ENCODE assay signal across 13 cellular contexts in the genomic region with DNA sequence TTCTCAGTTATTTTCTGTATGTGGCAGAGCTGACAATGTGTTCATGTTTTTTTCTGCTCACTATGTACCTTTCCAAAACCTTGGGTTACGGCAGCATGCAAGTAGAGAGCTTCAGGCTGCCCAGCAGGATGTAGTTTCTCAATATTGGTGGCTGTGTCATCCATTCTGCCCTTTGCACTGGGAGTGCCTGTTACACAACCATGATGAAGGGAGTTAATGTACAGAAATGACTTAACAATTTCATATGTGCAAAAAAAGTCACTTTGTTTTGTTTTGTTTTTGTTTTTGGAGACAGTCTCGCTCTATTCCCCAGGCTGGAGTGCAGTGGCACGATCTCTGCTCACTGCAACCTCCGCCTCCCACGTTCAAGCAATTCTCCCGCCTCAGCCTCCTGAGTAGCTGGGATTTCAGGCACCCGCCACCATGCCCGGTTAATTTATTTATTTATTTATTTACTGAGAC. TPM values are rescaled to one million over a fixed set of nuclear protein-coding genes. Genes with fewer than 3 reads are reported as not detected.
DNase-seq lines count a peak whose midpoint lies in the region; ATAC-seq, FAIRE-seq and TF ChIP-seq lines count a peak whose summit lies in the region.
"Had no signal": no experiment of that assay in that cellular context is flagged by ENCODE, and none has a peak within 500 bp of the region (broad histone marks: within the 10 kb centered on the region; RNA-seq: fewer than 3 reads in every experiment).

No MANE protein-coding gene starts in this region.

- WGBS in K562 (ENCODE audit: insufficient coverage, low coverage, missing lambda C conversion rate), result 67% methylated on average over 8 of the region's 8 CpGs
- WGBS in mesenchymal stem cell, result 92% methylated on average over 8 of the region's 8 CpGs

- H3K27ac ChIP-seq in K562 (ENCODE audit: extremely low read depth, low read depth, low read length) (no peak overlapping the region), mesenchymal stem cell (ENCODE audit: low read length, poor library complexity, severe bottlenecking) (no peak overlapping the region)

- TF ChIP-seq RAD21 in K562 (CRISPR knock-in tag; conservative IDR thresholded peaks at IDR 0.05 in 1 of 2, IDR thresholded peaks at IDR 0.05 in 1 of 2), result no peak

- H2AFZ ChIP-seq in K562 (ENCODE audit: low read depth, low read length), result no peak overlapping the region
- no peak overlapping the region for H2AFZ ChIP-seq in mesenchymal stem cell (ENCODE audit: low read depth, low read length)

- H3K9me3 ChIP-seq in K562 (replicated peaks; ENCODE audit: control insufficient read depth, insufficient read depth, low read depth, low read length) (no peaks in the 10 kb centered on the region), mesenchymal stem cell (ENCODE audit: control insufficient read depth, low read length) (no peaks in the 10 kb centered on the region)
- H3K9me3 ChIP-seq: heart right ventricle had no signal

- no peak overlapping the region for H4K91ac ChIP-seq in mesenchymal stem cell (ENCODE audit: low read length)

- no peaks in the 10 kb centered on the region for H3K79me1 ChIP-seq in mesenchymal stem cell (replicated peaks; ENCODE audit: low read length, poor library complexity, severe bottlenecking)

- BruUV-seq in K562 (replicated peaks; lab: Mats Ljungman, UMichigan), result no TSS peak

- H2BK120ac ChIP-seq in mesenchymal stem cell (ENCODE audit: low read depth, low read length), result no peak overlapping the region

- H4K20me1 ChIP-seq in K562 (replicated peaks; ENCODE audit: control insufficient read depth, insufficient read depth, low read length), result no peaks in the 10 kb centered on the region

- POLR2A ChIA-PET in K562 (lab: Yijun Ruan, JAX), result no interaction called here

- H2BK15ac ChIP-seq in mesenchymal stem cell (ENCODE audit: low read depth, poor library complexity, severe bottlenecking), result no peak overlapping the region

- no peaks in the 10 kb centered on the region for H3K9me3 Mint-ChIP-seq in CD14-positive monocyte
- H3K9me3 Mint-ChIP-seq in activated T-helper 2 cell treated with anti-CD3 and anti-CD28 coated beads, Interferon-gamma antibody, Interleukin-2, Interleukin-4, amounts not matched to agents 10 μg/mL and 5 μg/mL and 100 μg/mL, durations not matched to agents 14 hours and 24 hours and 36 hours, result no peaks in the 10 kb centered on the region
- H3K9me3 Mint-ChIP-seq: CD4-positive, alpha-beta T cell had no signal

- no peak for TF ChIP-seq POLR2A in K562 (conservative IDR thresholded peaks at IDR 0.05)

- no peak overlapping the region for H3K23ac ChIP-seq in mesenchymal stem cell (ENCODE audit: low read length in 2 of 2)

- H2BK5ac ChIP-seq in mesenchymal stem cell (ENCODE audit: low read depth, low read length, poor library complexity, severe bottlenecking), result no peak overlapping the region

- H3K9me1 ChIP-seq in K562 (ENCODE audit: control insufficient read depth, insufficient read depth, low read length), result no peaks in the 10 kb centered on the region

- no peak overlapping the region for H3K4me2 ChIP-seq in K562 (ENCODE audit: insufficient read depth, low read length)
- no peak overlapping the region for H3K4me2 ChIP-seq in mesenchymal stem cell (ENCODE audit: low read length, poor library complexity, severe bottlenecking)

- H3K79me2 ChIP-seq in K562 (ENCODE audit: control insufficient read depth, insufficient read depth, low read length), result no peaks in the 10 kb centered on the region

- no peak for TF ChIP-seq EP300 in K562 (IDR thresholded peaks at IDR 0.05; ENCODE audit: low read length)

- H3K4me1 ChIP-seq in K562 (replicated peaks in 1 of 2; ENCODE audit: control insufficient read depth in 2 of 2, insufficient read depth in 2 of 2, low read length in 2 of 2), result peaks cover 0 to 3% of the 10 kb centered on the region in 2 experiments; a peak in 2 of 5 replicates
- H3K4me1 ChIP-seq in mesenchymal stem cell (ENCODE audit: control insufficient read depth, insufficient read depth, low read depth, low read length), result no peaks in the 10 kb centered on the region

- no peak overlapping the region for H2BK12ac ChIP-seq in mesenchymal stem cell (ENCODE audit: low read length in 2 of 2)

- no peak overlapping the region for H3K18ac ChIP-seq in mesenchymal stem cell (ENCODE audit: low read depth in 1 of 2, low read length in 2 of 2)

- H3K27me3 ChIP-seq in K562 (ENCODE audit: control insufficient read depth in 2 of 2, insufficient read depth in 2 of 2, low read length in 2 of 2) (no peaks in the 10 kb centered on the region), mesenchymal stem cell (ENCODE audit: control insufficient read depth in 1 of 2, insufficient read depth in 1 of 2, low read length in 2 of 2) (peaks cover 0 to 3% of the 10 kb centered on the region in 2 experiments)
- H3K27me3 ChIP-seq: heart right ventricle had no signal

- CTCF ChIA-PET in K562 (lab: Yijun Ruan, JAX; ENCODE audit: low intra/inter-chr PET ratio), result no interaction called here

- no peaks in the 10 kb centered on the region for H3K36me3 Mint-ChIP-seq in CD14-positive monocyte
- no peaks in the 10 kb centered on the region for H3K36me3 Mint-ChIP-seq in activated T-helper 2 cell treated with anti-CD3 and anti-CD28 coated beads, Interferon-gamma antibody, Interleukin-2, Interleukin-4, amounts not matched to agents 10 μg/mL and 5 μg/mL and 100 μg/mL, durations not matched to agents 14 hours and 24 hours and 36 hours (ENCODE audit: low read depth)

- H3K4me3 ChIP-seq in K562 (no peak overlapping the region), mesenchymal stem cell (ENCODE audit: insufficient read depth in 1 of 2, low read depth in 1 of 2, low read length in 2 of 2) (no peak overlapping the region)
- H3K4me3 ChIP-seq: heart right ventricle had no signal

- no peak overlapping the region for H3K4ac ChIP-seq in mesenchymal stem cell (ENCODE audit: low read depth in 1 of 2, low read length in 2 of 2)

- intact Hi-C loops in CD14-positive monocyte (cut with micrococcal nuclease), result loop anchor here in 1 of 2 donors (5.0 kb wide), 1 partner anchor 40 kb away; the partner anchor contains the start of gene GMFB
- intact Hi-C loops in K562 (cut with micrococcal nuclease), result no loop called here
- intact Hi-C loops in activated T-helper 2 cell treated with anti-CD3 and anti-CD28 coated beads, Interferon-gamma antibody, Interleukin-2, Interleukin-4, amounts not matched to agents 10 μg/mL and 5 μg/mL and 100 μg/mL, durations not matched to agents 14 hours and 24 hours and 36 hours (cut with micrococcal nuclease), result no loop called here
- intact Hi-C loops in Right ventricle myocardium inferior (cut with DNase I), result no loop called here

- peak; percentile 82 for DNase-seq in CD14-positive monocyte (ENCODE audit: low spot score)
- DNase-seq in LoVo (ENCODE audit: low spot score), result peak; percentile 73
- DNase-seq in K562 (ENCODE audit: extremely low read depth in 1 of 4, low spot score in 3 of 4), result no peak
- peak; percentile 74 for DNase-seq in mesenchymal stem cell
- DNase-seq in activated T-helper 2 cell treated with anti-CD3 and anti-CD28 coated beads, Interferon-gamma antibody, Interleukin-2, Interleukin-4, amounts not matched to agents 10 μg/mL and 5 μg/mL and 100 μg/mL, durations not matched to agents 14 hours and 24 hours and 36 hours (ENCODE audit: low spot score), result no peak
- no peak for DNase-seq in Right ventricle myocardium inferior (ENCODE audit: missing footprints)
- no peak for DNase-seq in NCI-H128 (lab: John Stamatoyannopoulos, UW; ENCODE audit: unreplicated experiment)
- DNase-seq: activated effector memory CD4-positive, alpha-beta T cell treated with anti-CD3 and anti-CD28 coated beads, Interleukin-2, amount 50 U/mL, for 16 hours; CD4-positive, alpha-beta T cell; heart right ventricle; OCI-M1 had no signal

- no peak for FAIRE-seq in K562 (lab: Jason Lieb, UNC)
- FAIRE-seq: colon had no signal

- peaks cover 59% of the 10 kb centered on the region for H3K4me1 Mint-ChIP-seq in CD14-positive monocyte
- H3K4me1 Mint-ChIP-seq in activated T-helper 2 cell treated with anti-CD3 and anti-CD28 coated beads, Interferon-gamma antibody, Interleukin-2, Interleukin-4, amounts not matched to agents 10 μg/mL and 5 μg/mL and 100 μg/mL, durations not matched to agents 14 hours and 24 hours and 36 hours (ENCODE audit: low read depth), result peaks cover 29% of the 10 kb centered on the region

- H3K36me3 ChIP-seq in K562 (ENCODE audit: control insufficient read depth, insufficient read depth, low read length), result no peaks in the 10 kb centered on the region
- H3K36me3 ChIP-seq in mesenchymal stem cell (ENCODE audit: control insufficient read depth in 1 of 2, insufficient read depth in 2 of 2, low read depth in 1 of 2, low read length in 2 of 2), result no peaks in the 10 kb centered on the region
- H3K36me3 ChIP-seq: heart right ventricle had no signal

- no peak for TF ChIP-seq CTCF in CD14-positive monocyte (IDR thresholded peaks at IDR 0.05)
- TF ChIP-seq CTCF in K562 (IDR thresholded peaks at IDR 0.05 in 2 of 3, conservative IDR thresholded peaks at IDR 0.05 in 1 of 3; ENCODE audit: insufficient read depth in 2 of 3, low read depth in 1 of 3, low read length in 3 of 3), result no peak

- in situ Hi-C loops in K562 (cut with MboI), result no loop called here

- H3K27me3 Mint-ChIP-seq in CD14-positive monocyte (ENCODE audit: low read depth in 3 of 3), result peaks cover 0 to 2% (median 0%) of the 10 kb centered on the region in 3 donors
- peaks cover 6% of the 10 kb centered on the region for H3K27me3 Mint-ChIP-seq in activated T-helper 2 cell treated with anti-CD3 and anti-CD28 coated beads, Interferon-gamma antibody, Interleukin-2, Interleukin-4, amounts not matched to agents 10 μg/mL and 5 μg/mL and 100 μg/mL, durations not matched to agents 14 hours and 24 hours and 36 hours (ENCODE audit: low read depth)
- H3K27me3 Mint-ChIP-seq: CD4-positive, alpha-beta T cell had no signal

- no peak overlapping the region for H3K14ac ChIP-seq in mesenchymal stem cell (ENCODE audit: low read length in 2 of 2)

- no peak overlapping the region for H2AK5ac ChIP-seq in mesenchymal stem cell (ENCODE audit: low read length, severe bottlenecking)

- peak overlapping the region; percentile 74 to 82 for H3K4me3 Mint-ChIP-seq in CD14-positive monocyte
- H3K4me3 Mint-ChIP-seq in activated T-helper 2 cell treated with anti-CD3 and anti-CD28 coated beads, Interferon-gamma antibody, Interleukin-2, Interleukin-4, amounts not matched to agents 10 μg/mL and 5 μg/mL and 100 μg/mL, durations not matched to agents 14 hours and 24 hours and 36 hours (ENCODE audit: low read depth), result no peak overlapping the region
- H3K4me3 Mint-ChIP-seq: CD4-positive, alpha-beta T cell had no signal

- no peak overlapping the region for H3K9ac ChIP-seq in K562 (ENCODE audit: insufficient read depth in 1 of 2, low read depth in 2 of 2, low read length in 2 of 2)
- H3K9ac ChIP-seq in mesenchymal stem cell (ENCODE audit: low read length), result no peak overlapping the region

- H3K27ac Mint-ChIP-seq in CD14-positive monocyte, result peak overlapping the region; percentile 91 to 98 (median 97)
- H3K27ac Mint-ChIP-seq in activated T-helper 2 cell treated with anti-CD3 and anti-CD28 coated beads, Interferon-gamma antibody, Interleukin-2, Interleukin-4, amounts not matched to agents 10 μg/mL and 5 μg/mL and 100 μg/mL, durations not matched to agents 14 hours and 24 hours and 36 hours, result no peak overlapping the region
- H3K27ac Mint-ChIP-seq: CD4-positive, alpha-beta T cell had no signal

- H4K8ac ChIP-seq in mesenchymal stem cell (ENCODE audit: low read length), result no peak overlapping the region

- ATAC-seq in K562, result no peak
- no peak for ATAC-seq in Right ventricle myocardium inferior
- no peak for ATAC-seq in SK-N-SH treated with all-trans-retinoic acid at 6 μM for 48 hours

RNA-seq across cellular contexts. Expression of gene CNIH1, which starts 6.1 kb away (rescaled TPM):
- polyA plus RNA-seq in CD14-positive monocyte (100 to 1,000 TPM; 138 to 162 TPM), K562 (2011; rRNA removed) (182 and 185 TPM in 2 replicates), K562 (2014; fragmentation: Illumina TruSeq; extraction: Trizol) (116 and 120 TPM in 2 replicates), K562 (2014; fragmentation: Nextera tagmentation; extraction: Ambion mirVana) (100 to 1,000 TPM; 253 to 283 TPM), K562 (2014; rRNA removed) (77.3 and 95.9 TPM in 2 replicates)
- total RNA-seq in K562 (2011; cell fraction: chromatin; rRNA removed; ENCODE audit: low replicate concordance), result 42.7 and 50.6 TPM in 2 replicates
- total RNA-seq in K562 (2011; cell fraction: nucleolus; rRNA removed), result 53.0 and 54.3 TPM in 2 replicates
- total RNA-seq in K562 (2011; cell fraction: nucleoplasm; rRNA removed), result 45.3 and 55.3 TPM in 2 replicates
- total RNA-seq in K562 (2014; rRNA removed) (13.9 and 23.0 TPM in 2 replicates), K562 (2014; rRNA removed; fragmentation: Illumina TruSeq; extraction: Trizol) (66.7 and 76.5 TPM in 2 replicates), K562 (2015; rRNA removed; fragmentation: Illumina TruSeq; extraction: Trizol) (46.6 and 56.9 TPM in 2 replicates), K562 (2021) (71.3 and 79.6 TPM in 2 replicates), Right ventricle myocardium inferior (86.8 TPM)
- polyA plus RNA-seq in K562 (2011; cell fraction: cytosol; rRNA removed), result 197 and 314 TPM in 2 replicates
- polyA plus RNA-seq in K562 (2011; cell fraction: nucleus; rRNA removed), result 34.6 and 48.0 TPM in 2 replicates
- 80.5 and 159 TPM in 2 replicates for polyA plus RNA-seq in K562 (2012)
- 110 and 122 TPM in 2 replicates for polyA minus RNA-seq in K562 (2011; rRNA and poly(A)+ RNA removed)
- 79.5 and 84.4 TPM in 2 replicates for polyA minus RNA-seq in K562 (2011; cell fraction: cytosol; rRNA and poly(A)+ RNA removed)
- polyA minus RNA-seq in K562 (2011; cell fraction: nucleus; rRNA and poly(A)+ RNA removed), result 8.8 and 17.8 TPM in 2 replicates
- polyA plus RNA-seq in mesenchymal stem cell (2013, experiment 1 of 2), result 195 TPM
- 199 TPM for polyA plus RNA-seq in mesenchymal stem cell (2013, experiment 2 of 2)
- total RNA-seq in activated T-helper 2 cell treated with anti-CD3 and anti-CD28 coated beads, Interferon-gamma antibody, Interleukin-2, Interleukin-4, amounts not matched to agents 10 μg/mL and 5 μg/mL and 100 μg/mL, durations not matched to agents 14 hours and 24 hours and 36 hours, result 113 and 115 TPM in 2 replicates

RNA-seq across cellular contexts. Expression of gene GMFB, which starts 41.5 kb away (rescaled TPM):
- polyA plus RNA-seq in CD14-positive monocyte, result 10 to 100 TPM; 26.1 to 41.1 TPM
- 4.6 and 11.4 TPM in 2 replicates for total RNA-seq in K562 (2011; cell fraction: chromatin; rRNA removed; ENCODE audit: low replicate concordance)
- total RNA-seq in K562 (2011; cell fraction: nucleolus; rRNA removed), result 5.7 TPM in 2 replicates
- 10.6 and 17.6 TPM in 2 replicates for total RNA-seq in K562 (2011; cell fraction: nucleoplasm; rRNA removed)
- 13.1 and 15.1 TPM in 2 replicates for total RNA-seq in K562 (2014; rRNA removed)
- 31.6 and 34.7 TPM in 2 replicates for total RNA-seq in K562 (2014; rRNA removed; fragmentation: Illumina TruSeq; extraction: Trizol)
- total RNA-seq in K562 (2015; rRNA removed; fragmentation: Illumina TruSeq; extraction: Trizol), result 27.7 and 31.7 TPM in 2 replicates
- total RNA-seq in K562 (2021), result 22.1 and 22.7 TPM in 2 replicates
- 9.9 and 15.1 TPM in 2 replicates for polyA plus RNA-seq in K562 (2011; rRNA removed)
- polyA plus RNA-seq in K562 (2011; cell fraction: cytosol; rRNA removed), result 1.0 and 4.3 TPM in 2 replicates
- polyA plus RNA-seq in K562 (2011; cell fraction: nucleus; rRNA removed), result 4.2 and 8.2 TPM in 2 replicates
- 14.3 and 14.9 TPM in 2 replicates for polyA plus RNA-seq in K562 (2012)
- 20.4 and 21.2 TPM in 2 replicates for polyA plus RNA-seq in K562 (2014; fragmentation: Illumina TruSeq; extraction: Trizol)
- polyA plus RNA-seq in K562 (2014; fragmentation: Nextera tagmentation; extraction: Ambion mirVana), result 10 to 100 TPM; 20.1 to 20.5 TPM
- 13.2 and 14.0 TPM in 2 replicates for polyA plus RNA-seq in K562 (2014; rRNA removed)
- 13.9 and 16.4 TPM in 2 replicates for polyA minus RNA-seq in K562 (2011; rRNA and poly(A)+ RNA removed)
- 2.9 and 4.7 TPM in 2 replicates for polyA minus RNA-seq in K562 (2011; cell fraction: cytosol; rRNA and poly(A)+ RNA removed)
- polyA minus RNA-seq in K562 (2011; cell fraction: nucleus; rRNA and poly(A)+ RNA removed), result 8.8 and 13.8 TPM in 2 replicates
- 44.1 TPM for polyA plus RNA-seq in mesenchymal stem cell (2013, experiment 1 of 2)
- polyA plus RNA-seq in mesenchymal stem cell (2013, experiment 2 of 2), result 45.1 TPM
- total RNA-seq in activated T-helper 2 cell treated with anti-CD3 and anti-CD28 coated beads, Interferon-gamma antibody, Interleukin-2, Interleukin-4, amounts not matched to agents 10 μg/mL and 5 μg/mL and 100 μg/mL, durations not matched to agents 14 hours and 24 hours and 36 hours, result 36.3 and 40.0 TPM in 2 replicates
- total RNA-seq in Right ventricle myocardium inferior, result 24.9 TPM

RNA-seq across cellular contexts. Expression of gene CDKN3, which starts 50.5 kb away (rescaled TPM):
- polyA plus RNA-seq in CD14-positive monocyte, result 1 to 10 TPM in 1 of 2 donors, under 1 TPM in 1; 0.65 to 1.8 TPM
- total RNA-seq in K562 (2011; cell fraction: chromatin; rRNA removed; ENCODE audit: low replicate concordance), result 4.6 and 10.9 TPM in 2 replicates
- total RNA-seq in K562 (2011; cell fraction: nucleolus; rRNA removed), result 5.8 and 6.7 TPM in 2 replicates
- 12.1 and 17.2 TPM in 2 replicates for total RNA-seq in K562 (2011; cell fraction: nucleoplasm; rRNA removed)
- 41.5 and 46.3 TPM in 2 replicates for total RNA-seq in K562 (2014; rRNA removed)
- 60.4 and 62.4 TPM in 2 replicates for total RNA-seq in K562 (2014; rRNA removed; fragmentation: Illumina TruSeq; extraction: Trizol)
- total RNA-seq in K562 (2015; rRNA removed; fragmentation: Illumina TruSeq; extraction: Trizol), result 58.3 and 62.4 TPM in 2 replicates
- 41.3 and 46.5 TPM in 2 replicates for total RNA-seq in K562 (2021)
- 75.1 and 98.8 TPM in 2 replicates for polyA plus RNA-seq in K562 (2011; rRNA removed)
- 37.8 and 54.2 TPM in 2 replicates for polyA plus RNA-seq in K562 (2011; cell fraction: cytosol; rRNA removed)
- 18.3 and 23.5 TPM in 2 replicates for polyA plus RNA-seq in K562 (2011; cell fraction: nucleus; rRNA removed)
- polyA plus RNA-seq in K562 (2012), result 53.0 and 71.2 TPM in 2 replicates
- 68.8 and 83.6 TPM in 2 replicates for polyA plus RNA-seq in K562 (2014; fragmentation: Illumina TruSeq; extraction: Trizol)
- 100 to 1,000 TPM; 127 to 128 TPM for polyA plus RNA-seq in K562 (2014; fragmentation: Nextera tagmentation; extraction: Ambion mirVana)
- polyA plus RNA-seq in K562 (2014; rRNA removed), result 70.7 and 78.2 TPM in 2 replicates
- 38.3 and 42.7 TPM in 2 replicates for polyA minus RNA-seq in K562 (2011; rRNA and poly(A)+ RNA removed)
- polyA minus RNA-seq in K562 (2011; cell fraction: cytosol; rRNA and poly(A)+ RNA removed), result 8.2 and 11.2 TPM in 2 replicates
- 5.1 and 11.2 TPM in 2 replicates for polyA minus RNA-seq in K562 (2011; cell fraction: nucleus; rRNA and poly(A)+ RNA removed)
- 12.2 TPM for polyA plus RNA-seq in mesenchymal stem cell (2013, experiment 1 of 2)
- 14.2 TPM for polyA plus RNA-seq in mesenchymal stem cell (2013, experiment 2 of 2)
- total RNA-seq in activated T-helper 2 cell treated with anti-CD3 and anti-CD28 coated beads, Interferon-gamma antibody, Interleukin-2, Interleukin-4, amounts not matched to agents 10 μg/mL and 5 μg/mL and 100 μg/mL, durations not matched to agents 14 hours and 24 hours and 36 hours, result 53.4 and 57.5 TPM in 2 replicates
- 4.7 TPM for total RNA-seq in Right ventricle myocardium inferior

Comparison
In these comparisons a context has a peak if more than half of its experiments do, and no peak if none do; other contexts are left out.
1. DNase-seq: peak in CD14-positive monocyte (single experiment), LoVo (single experiment) and mesenchymal stem cell (single experiment); none in K562 (0 of 4), activated T-helper 2 cell treated with anti-CD3 and anti-CD28 coated beads, Interferon-gamma antibody, Interleukin-2, Interleukin-4, amounts not matched to agents 10 μg/mL and 5 μg/mL and 100 μg/mL, durations not matched to agents 14 hours and 24 hours and 36 hours (single experiment), Right ventricle myocardium inferior (single experiment) and NCI-H128 (single experiment).